ENCODE assay signal across 18 cellular contexts in the genomic region with DNA sequence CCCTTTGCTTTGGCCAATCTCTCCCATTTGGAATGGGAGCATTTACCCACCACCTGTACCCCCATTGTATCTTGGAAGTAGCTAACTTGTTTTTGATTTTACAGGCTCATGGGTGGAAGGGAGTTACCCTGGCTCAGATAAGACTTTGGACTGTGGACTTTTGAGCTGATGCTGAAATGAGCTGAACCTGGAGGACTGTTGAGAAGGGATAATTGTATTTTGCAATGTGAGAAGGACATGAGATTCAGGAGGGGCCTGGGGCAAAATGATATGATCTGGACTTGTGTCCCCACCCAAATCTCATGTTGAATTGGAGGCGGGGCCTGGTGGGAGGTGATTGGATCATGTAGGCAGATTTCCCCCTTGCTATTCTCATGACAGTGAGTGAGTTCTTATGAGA. TPM values are rescaled to one million over a fixed set of nuclear protein-coding genes. Genes with fewer than 3 reads are reported as not detected.
DNase-seq lines count a peak whose midpoint lies in the region; ATAC-seq, FAIRE-seq and TF ChIP-seq lines count a peak whose summit lies in the region.
"Had no signal": no experiment of that assay in that cellular context is flagged by ENCODE, and none has a peak within 500 bp of the region (broad histone marks: within the 10 kb centered on the region; RNA-seq: fewer than 3 reads in every experiment).

No MANE protein-coding gene starts in this region.

- no peak for TF ChIP-seq RAD21 in HepG2 (CRISPR knock-in tag; IDR thresholded peaks at IDR 0.05)

- no peak for TF ChIP-seq EP300 in HepG2 (IDR thresholded peaks at IDR 0.05; ENCODE audit: low read depth in 2 of 2, low read length in 2 of 2)
- TF ChIP-seq EP300 in HepG2 (CRISPR knock-in tag; IDR thresholded peaks at IDR 0.05; ENCODE audit: borderline replicate concordance), result no peak

- H4K20me1 ChIP-seq in astrocyte (ENCODE audit: insufficient read depth, low read length), result no peaks in the 10 kb centered on the region
- no peaks in the 10 kb centered on the region for H4K20me1 ChIP-seq in HepG2 (ENCODE audit: insufficient read depth, low read length)

- no peaks in the 10 kb centered on the region for H3K27me3 ChIP-seq in astrocyte (ENCODE audit: insufficient read depth, low read length)
- no peaks in the 10 kb centered on the region for H3K27me3 ChIP-seq in HepG2 (ENCODE audit: control insufficient read depth in 1 of 2, insufficient read depth in 2 of 2, low read length in 2 of 2)
- H3K27me3 ChIP-seq: BE2C had no signal

- H3K4me3 ChIP-seq in astrocyte (ENCODE audit: insufficient read depth, low read depth, low read length) (no peak overlapping the region), HepG2 (replicated peaks in 1 of 3; ENCODE audit: insufficient read depth in 1 of 3, low read depth in 2 of 3, low read length in 3 of 3) (no peak overlapping the region)
- H3K4me3 ChIP-seq: GM23248, HAP-1 had no signal

- no peak overlapping the region for H3K4me3 Mint-ChIP-seq in astrocyte (ENCODE audit: unreplicated experiment)
- peak overlapping the region; percentile 87 for H3K4me3 Mint-ChIP-seq in endothelial cell (ENCODE audit: unreplicated experiment)
- no peak overlapping the region for H3K4me3 Mint-ChIP-seq in activated T-helper 17 cell treated with anti-CD3 and anti-CD28 coated beads, Interleukin-2, amount 50 U/mL, for 72 hours
- H3K4me3 Mint-ChIP-seq: CD14-positive monocyte; CD4-positive, alpha-beta memory T cell had no signal

- DNase-seq in astrocyte (ENCODE audit: low read depth), result no peak
- no peak for DNase-seq in endothelial cell (ENCODE audit: low spot score)
- no peak for DNase-seq in HepG2 (ENCODE audit: low spot score)
- DNase-seq in activated CD8-positive, alpha-beta memory T cell treated with anti-CD3 and anti-CD28 coated beads, Interleukin-2, amount 50 U/mL, for 48 hours, result no peak
- DNase-seq: ACHN; BE2C; CD4-positive, alpha-beta memory T cell; DMS153; DMS79; GDM1; GM23248 had no signal

- FAIRE-seq in astrocyte (lab: Jason Lieb, UNC), result no peak
- peak; percentile 12 for FAIRE-seq in HepG2 (lab: Jason Lieb, UNC)
- FAIRE-seq: A204.1, GM19239 had no signal

- no TSS peak for BruUV-seq in HepG2 (replicated peaks; lab: Mats Ljungman, UMichigan)

- TF ChIP-seq POLR2A in HepG2 (IDR thresholded peaks at IDR 0.05; ENCODE audit: insufficient read depth in 1 of 2, low read depth in 2 of 2, low read length in 2 of 2), result no peak

- H2AFZ ChIP-seq in astrocyte (ENCODE audit: low read depth, low read length), result no peak overlapping the region
- H2AFZ ChIP-seq in HepG2 (ENCODE audit: low read length), result no peak overlapping the region
- H2AFZ ChIP-seq: GM23248 had no signal

- H3K36me3 Mint-ChIP-seq in astrocyte (ENCODE audit: low read depth, unreplicated experiment) (peaks cover 58% of the 10 kb centered on the region), endothelial cell (ENCODE audit: low read depth, unreplicated experiment) (peaks cover 71% of the 10 kb centered on the region)
- H3K36me3 Mint-ChIP-seq in activated T-helper 17 cell treated with anti-CD3 and anti-CD28 coated beads, Interleukin-2, amount 50 U/mL, for 72 hours (ENCODE audit: low read depth), result peaks cover 100% of the 10 kb centered on the region

- H3K4me1 ChIP-seq in astrocyte (ENCODE audit: insufficient read depth, low read length) (no peaks in the 10 kb centered on the region), HepG2 (ENCODE audit: insufficient read depth, low read length) (peaks cover 18% of the 10 kb centered on the region)
- H3K4me1 ChIP-seq: BE2C, HAP-1 had no signal

- H3K9me3 ChIP-seq in astrocyte (ENCODE audit: insufficient read depth, low read depth, low read length), result peaks cover 13% of the 10 kb centered on the region
- H3K9me3 ChIP-seq in HepG2 (ENCODE audit: low read length), result peaks cover 21% of the 10 kb centered on the region

- no peak overlapping the region for H3K4me2 ChIP-seq in astrocyte (ENCODE audit: low read length)
- H3K4me2 ChIP-seq in HepG2 (ENCODE audit: low read depth, low read length), result no peak overlapping the region

- intact Hi-C loops in HepG2 (cut with micrococcal nuclease; ENCODE audit: unreplicated experiment), result no loop called here

- ATAC-seq in HepG2 (no peak), GM18870 (IDR thresholded peaks at IDR 0.05; ENCODE audit: unreplicated experiment) (no peak), GM18520 (IDR thresholded peaks at IDR 0.05; ENCODE audit: unreplicated experiment) (no peak)
- no peak for ATAC-seq in activated T-helper 17 cell treated with anti-CD3 and anti-CD28 coated beads, Interleukin-2, amount 50 U/mL, for 72 hours (replicated peaks)

- H3K9me3 Mint-ChIP-seq in astrocyte (ENCODE audit: unreplicated experiment) (peaks cover 42% of the 10 kb centered on the region), endothelial cell (ENCODE audit: unreplicated experiment) (peaks cover 19% of the 10 kb centered on the region)
- peaks cover 10% of the 10 kb centered on the region for H3K9me3 Mint-ChIP-seq in activated T-helper 17 cell treated with anti-CD3 and anti-CD28 coated beads, Interleukin-2, amount 50 U/mL, for 72 hours

- TF ChIP-seq CTCF in astrocyte (IDR thresholded peaks at IDR 0.05; ENCODE audit: insufficient read depth, low read depth, low read length) (no peak), endothelial cell (IDR thresholded peaks at IDR 0.05; ENCODE audit: unreplicated experiment) (no peak), HepG2 (CRISPR knock-in tag; IDR thresholded peaks at IDR 0.05) (no peak)

- H3K9ac ChIP-seq in astrocyte (ENCODE audit: low read length) (no peak overlapping the region), HepG2 (ENCODE audit: insufficient read depth, low read depth, low read length) (no peak overlapping the region)
- H3K9ac ChIP-seq: GM23248 had no signal

- POLR2A ChIA-PET in HepG2 (lab: Yijun Ruan, JAX), result interaction anchor here (0.8 to 1.4 kb wide), 2 partner anchors 9 to 142 kb away, joined by 3 read pairs; no protein-coding TSS in a partner anchor

- peaks cover 11% of the 10 kb centered on the region for H3K36me3 ChIP-seq in astrocyte (ENCODE audit: insufficient read depth, low read length)
- H3K36me3 ChIP-seq in HepG2 (replicated peaks in 1 of 2; ENCODE audit: control insufficient read depth in 1 of 2, insufficient read depth in 2 of 2, low read length in 2 of 2), result peaks cover 5 to 29% of the 10 kb centered on the region in 2 experiments

- in situ Hi-C loops in HepG2 (cut with HindIII; ENCODE audit: extremely low pct_ligation_motif_present, low pct_unique_long_range_greater_than_20kb), result no loop called here

- no peak overlapping the region for H3K27ac ChIP-seq in astrocyte (ENCODE audit: low read depth, low read length)
- no peak overlapping the region for H3K27ac ChIP-seq in HepG2 (ENCODE audit: extremely low read length, insufficient read depth, low read length)
- H3K27ac ChIP-seq: GM23248 had no signal

- H3K27me3 Mint-ChIP-seq in astrocyte (ENCODE audit: low read depth, unreplicated experiment) (no peaks in the 10 kb centered on the region), endothelial cell (ENCODE audit: unreplicated experiment) (peaks cover 1% of the 10 kb centered on the region)
- H3K27me3 Mint-ChIP-seq in activated T-helper 17 cell treated with anti-CD3 and anti-CD28 coated beads, Interleukin-2, amount 50 U/mL, for 72 hours, result no peaks in the 10 kb centered on the region
- H3K27me3 Mint-ChIP-seq: CD4-positive, alpha-beta memory T cell had no signal

- H3K27ac Mint-ChIP-seq in astrocyte (ENCODE audit: unreplicated experiment), result peak overlapping the region; percentile 50
- no peak overlapping the region for H3K27ac Mint-ChIP-seq in endothelial cell (ENCODE audit: unreplicated experiment)
- no peak overlapping the region for H3K27ac Mint-ChIP-seq in activated T-helper 17 cell treated with anti-CD3 and anti-CD28 coated beads, Interleukin-2, amount 50 U/mL, for 72 hours

- H3K79me2 ChIP-seq in astrocyte (ENCODE audit: insufficient read depth, low read length), result no peaks in the 10 kb centered on the region
- H3K79me2 ChIP-seq in HepG2 (ENCODE audit: insufficient read depth, low read length), result no peaks in the 10 kb centered on the region

- H3K4me1 Mint-ChIP-seq in astrocyte (ENCODE audit: low read depth, unreplicated experiment) (peaks cover 3% of the 10 kb centered on the region), endothelial cell (ENCODE audit: unreplicated experiment) (no peaks in the 10 kb centered on the region)
- H3K4me1 Mint-ChIP-seq in activated T-helper 17 cell treated with anti-CD3 and anti-CD28 coated beads, Interleukin-2, amount 50 U/mL, for 72 hours, result no peaks in the 10 kb centered on the region

- WGBS in HepG2 (ENCODE audit: low lambda C conversion rate), result 100% methylated on average over 1 of the region's 1 CpG

- CTCF ChIA-PET in HepG2 (lab: Yijun Ruan, JAX; ENCODE audit: low intra/inter-chr PET ratio, low total read pairs), result no interaction called here

RNA-seq across cellular contexts. Expression of a gene that starts 58.6 kb away (rescaled TPM):
- total RNA-seq in astrocyte, result 44.5 and 49.5 TPM in 2 replicates
- total RNA-seq in endothelial cell (ENCODE audit: unreplicated experiment), result 72.1 TPM
- 21.8 and 32.5 TPM in 2 replicates for total RNA-seq in HepG2 (2016; rRNA removed; fragmentation: Illumina TruSeq; extraction: Trizol)
- 10.9 and 11.1 TPM in 2 replicates for total RNA-seq in HepG2 (2016; cell fraction: cytosol; rRNA removed; fragmentation: Illumina TruSeq; extraction: Trizol; ENCODE audit: low read depth)
- total RNA-seq in HepG2 (2016; cell fraction: insoluble cytoplasmic fraction; rRNA removed; fragmentation: Illumina TruSeq; extraction: Trizol), result 20.7 and 30.7 TPM in 2 replicates
- 45.2 and 45.6 TPM in 2 replicates for total RNA-seq in HepG2 (2016; cell fraction: membrane; rRNA removed; fragmentation: Illumina TruSeq; extraction: Trizol)
- total RNA-seq in HepG2 (2016; cell fraction: nucleus; rRNA removed; fragmentation: Illumina TruSeq; extraction: Trizol), result 28.9 and 31.5 TPM in 2 replicates
- polyA plus RNA-seq in HepG2 (2011; rRNA removed), result 11.2 and 12.5 TPM in 2 replicates
- 6.8 and 9.1 TPM in 2 replicates for polyA plus RNA-seq in HepG2 (2011; cell fraction: cytosol; rRNA removed)
- 13.5 and 16.7 TPM in 2 replicates for polyA plus RNA-seq in HepG2 (2011; cell fraction: nucleus; rRNA removed)
- polyA plus RNA-seq in HepG2 (2012), result 52.4 and 60.8 TPM in 2 replicates
- polyA plus RNA-seq in HepG2 (2016; cell fraction: cytosol; fragmentation: Illumina TruSeq; extraction: Trizol; ENCODE audit: low read depth), result 10.6 and 12.4 TPM in 2 replicates
- 78.1 and 90.4 TPM in 2 replicates for polyA plus RNA-seq in HepG2 (2016; cell fraction: insoluble cytoplasmic fraction; fragmentation: Illumina TruSeq; extraction: Trizol; ENCODE audit: low read depth)
- 44.3 and 47.5 TPM in 2 replicates for polyA plus RNA-seq in HepG2 (2016; cell fraction: membrane; fragmentation: Illumina TruSeq; extraction: Trizol; ENCODE audit: low read depth)
- 95.3 and 99.0 TPM in 2 replicates for polyA plus RNA-seq in HepG2 (2016; cell fraction: nucleus; fragmentation: Illumina TruSeq; extraction: Trizol; ENCODE audit: insufficient read depth, low read depth)
- polyA minus RNA-seq in HepG2 (2011; rRNA and poly(A)+ RNA removed; ENCODE audit: low replicate concordance), result 3.9 and 12.4 TPM in 2 replicates
- polyA minus RNA-seq in HepG2 (2011; cell fraction: cytosol; rRNA and poly(A)+ RNA removed), result 25.5 and 27.1 TPM in 2 replicates
- 10.1 and 12.1 TPM in 2 replicates for polyA minus RNA-seq in HepG2 (2011; cell fraction: nucleus; rRNA and poly(A)+ RNA removed)
- total RNA-seq in activated T-helper 17 cell treated with anti-CD3 and anti-CD28 coated beads, Interleukin-2, amount 50 U/mL, for 72 hours, result 100 to 1,000 TPM in 1 of 2 donors, 10 to 100 TPM in 1; 57.8 to 185 TPM
